Comparison of ENCODE assay signal across 12 cellular contexts in the genomic region with DNA sequence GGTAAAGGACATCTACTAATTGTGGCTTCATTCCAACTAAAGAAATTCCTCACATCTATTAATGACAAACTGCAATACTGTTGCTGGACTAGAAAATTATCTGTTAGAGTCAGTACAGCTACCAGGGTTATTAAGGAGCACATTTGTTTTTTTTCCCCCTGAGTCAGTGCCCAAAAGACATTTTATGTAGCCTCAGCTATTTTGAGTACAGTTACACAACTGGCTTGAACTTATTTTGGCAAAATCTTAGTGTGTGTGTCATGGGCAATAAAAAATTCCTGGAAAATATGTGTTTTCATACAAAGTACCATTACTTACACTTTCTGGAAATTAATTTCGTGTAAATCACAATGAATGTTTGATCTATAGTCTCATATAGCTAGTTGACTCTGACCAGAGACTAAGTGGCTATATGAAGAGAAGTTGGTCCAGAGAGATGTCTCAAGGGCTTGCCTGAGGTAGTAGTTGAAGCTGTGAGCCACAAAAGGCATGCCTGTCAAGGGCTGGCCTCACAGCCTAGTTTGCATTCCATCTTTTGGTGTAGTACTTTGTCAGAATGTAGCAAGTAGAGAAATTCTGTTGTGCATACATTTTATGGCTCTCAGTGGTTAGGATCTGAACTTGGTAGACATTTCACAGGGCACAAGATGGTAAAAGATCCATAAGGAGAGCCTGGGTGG.
DNase-seq lines count a peak whose midpoint lies in the region; ATAC-seq and TF ChIP-seq lines count a peak whose summit lies in the region.
"Had no signal": no experiment of that assay in that cellular context is flagged by ENCODE, and none has a peak within 500 bp of the region (broad histone marks: within the 10 kb centered on the region; RNA-seq: fewer than 3 reads in every experiment).

No MANE protein-coding gene starts in this region.

- no peaks in the 10 kb centered on the region for H3K36me3 ChIP-seq in MG63
- H3K36me3 ChIP-seq: BLaER1, spleen had no signal

- TF ChIP-seq CTCF in fibroblast of mammary gland (conservative IDR thresholded peaks at IDR 0.05; ENCODE audit: control insufficient read depth, insufficient read depth, low read depth, low read length) (no peak), nephron (IDR thresholded peaks at IDR 0.05; ENCODE audit: unreplicated experiment in 3 of 3) (no peak)

- peak; percentile 78 for DNase-seq in AG20443 (ENCODE audit: low spot score)
- DNase-seq in MG63 = peak; percentile 47
- peak; percentile 92 for DNase-seq in fibroblast of mammary gland (ENCODE audit: low read depth)
- DNase-seq in NCI-H524 treated with DMSO at 0.1 percent for 48 hours (lab: John Stamatoyannopoulos, UW) = no peak
- DNase-seq in DMS114 treated with DMSO at 0.1 percent for 48 hours (lab: John Stamatoyannopoulos, UW; ENCODE audit: unreplicated experiment) = no peak
- DNase-seq: NCI-H2227 treated with DMSO at 0.1 percent for 48 hours, spleen had no signal

- ATAC-seq in GM21619 (IDR thresholded peaks at IDR 0.05; ENCODE audit: unreplicated experiment) = no peak
- ATAC-seq in HG03108 (IDR thresholded peaks at IDR 0.05; ENCODE audit: unreplicated experiment) = no peak

- H3K4me3 Mint-ChIP-seq in nephron = peak overlapping the region in 2 of 3 experiments; percentile 33 to 35

- H3K4me1 Mint-ChIP-seq in nephron = peaks cover 32% of the 10 kb centered on the region

- H3K9me3 ChIP-seq in MG63 = no peaks in the 10 kb centered on the region
- H3K9me3 ChIP-seq: BLaER1, spleen had no signal

- H3K27me3 ChIP-seq in MG63 = no peaks in the 10 kb centered on the region
- H3K27me3 ChIP-seq: BLaER1 had no signal

- H3K27ac Mint-ChIP-seq in nephron = peak overlapping the region; percentile 28 to 96 (median 79)
- H3K27ac Mint-ChIP-seq: activated naive CD4-positive, alpha-beta T cell treated with anti-CD3 and anti-CD28 coated beads, Interleukin-2, amount 50 U/mL, for 24 hours had no signal

- no peaks in the 10 kb centered on the region for H3K36me3 Mint-ChIP-seq in nephron (ENCODE audit: low read depth)
- H3K36me3 Mint-ChIP-seq: activated naive CD4-positive, alpha-beta T cell treated with anti-CD3 and anti-CD28 coated beads, Interleukin-2, amount 50 U/mL, for 24 hours had no signal

- H3K9me3 Mint-ChIP-seq in nephron = no peaks in the 10 kb centered on the region
- H3K9me3 Mint-ChIP-seq: activated naive CD4-positive, alpha-beta T cell treated with anti-CD3 and anti-CD28 coated beads, Interleukin-2, amount 50 U/mL, for 24 hours had no signal

- H3K4me3 ChIP-seq in MG63 (no peak overlapping the region), fibroblast of mammary gland (ENCODE audit: control insufficient read depth, low read depth, low read length) (no peak overlapping the region)
- H3K4me3 ChIP-seq: BLaER1 had no signal

- no peaks in the 10 kb centered on the region for H3K27me3 Mint-ChIP-seq in nephron (ENCODE audit: low read depth)

Comparison
In these comparisons a context has a peak if more than half of its experiments do, and no peak if none do; other contexts are left out.
1. DNase-seq: peak in AG20443 (single experiment), MG63 (single experiment) and fibroblast of mammary gland (single experiment); none in NCI-H524 treated with DMSO at 0.1 percent for 48 hours (single experiment) and DMS114 treated with DMSO at 0.1 percent for 48 hours (single experiment).